In genomic region chr20:33730946-33731692, GRCh38 we compare ENCODE assay signal across 8 cellular contexts. TPM values are rescaled to one million over a fixed set of nuclear protein-coding genes. Genes with fewer than 3 reads are reported as not detected.
DNase-seq lines count a peak whose midpoint lies in the region; ATAC-seq and TF ChIP-seq lines count a peak whose summit lies in the region.

No MANE protein-coding gene starts in this region.

- no peaks in the 10 kb centered on the region for H3K79me1 ChIP-seq in mesendoderm (ENCODE audit: low read length)

- no peaks in the 10 kb centered on the region for H3K79me2 ChIP-seq in mesendoderm (ENCODE audit: control insufficient read depth, insufficient read depth, low read length)

- H3K23ac ChIP-seq in mesendoderm (ENCODE audit: low read length), result no peak overlapping the region

- H3K9ac ChIP-seq in mesendoderm (ENCODE audit: low read length), result peak overlapping the region; percentile 47

- peak overlapping the region; percentile 96 for H3K18ac ChIP-seq in mesendoderm (ENCODE audit: low read length)

- H3K27ac Mint-ChIP-seq in activated T-cell treated with anti-CD3 and anti-CD28 coated beads, Interleukin-2, amount 50 U/mL, for 72 hours, result peak overlapping the region; percentile 90

- peak overlapping the region; percentile 92 to 94 for H3K27ac ChIP-seq in breast epithelium
- no peak overlapping the region for H3K27ac ChIP-seq in mesendoderm (ENCODE audit: low read depth, low read length)
- H3K27ac ChIP-seq in upper lobe of right lung, result peak overlapping the region; percentile 93

- H3K36me3 ChIP-seq in breast epithelium (no peaks in the 10 kb centered on the region), mesendoderm (ENCODE audit: control insufficient read depth, insufficient read depth, low read length) (no peaks in the 10 kb centered on the region), upper lobe of right lung (no peaks in the 10 kb centered on the region)

- no peak overlapping the region for H2BK120ac ChIP-seq in mesendoderm (ENCODE audit: low read depth, low read length)

- H4K8ac ChIP-seq in mesendoderm (ENCODE audit: low read depth, low read length), result no peak overlapping the region

- H3K27me3 Mint-ChIP-seq in activated T-cell treated with anti-CD3 and anti-CD28 coated beads, Interleukin-2, amount 50 U/mL, for 72 hours (ENCODE audit: low read depth), result no peaks in the 10 kb centered on the region

- H2AK5ac ChIP-seq in mesendoderm (ENCODE audit: low read length), result no peak overlapping the region

- H3K56ac ChIP-seq in mesendoderm (ENCODE audit: low read length), result peak overlapping the region; percentile 69

- no peak overlapping the region for H4K5ac ChIP-seq in mesendoderm (ENCODE audit: low read length)

- H3K4me1 Mint-ChIP-seq in activated T-cell treated with anti-CD3 and anti-CD28 coated beads, Interleukin-2, amount 50 U/mL, for 72 hours (ENCODE audit: low read depth), result peaks cover 30% of the 10 kb centered on the region

- no peaks in the 10 kb centered on the region for H3K9me3 Mint-ChIP-seq in activated T-cell treated with anti-CD3 and anti-CD28 coated beads, Interleukin-2, amount 50 U/mL, for 72 hours

- intact Hi-C loops in breast epithelium (cut with DNase I; ENCODE audit: low total_unique reads) (no loop called here), upper lobe of right lung (cut with DNase I) (no loop called here)

- DNase-seq in activated T-cell treated with anti-CD3 and anti-CD28 coated beads, Interleukin-2, amount 50 U/mL, for 72 hours, result no peak
- DNase-seq in activated T-cell treated with anti-CD3 and anti-CD28 coated beads, Interleukin-2, amount 50 U/mL, for 1 hour, result no peak
- DNase-seq in breast epithelium (ENCODE audit: low spot score in 2 of 2) (no peak), mesendoderm (no peak), upper lobe of right lung (no peak), NCI-H2029 (lab: John Stamatoyannopoulos, UW) (no peak), ecto neural progenitor cell (ENCODE audit: low spot score) (no peak)
- no peak for DNase-seq in stimulated activated CD4-positive, alpha-beta T cell treated with anti-CD3 and anti-CD28 coated beads, Interleukin-2, amount 100 ng/mL, for 48 hours

- no peak overlapping the region for H2BK5ac ChIP-seq in mesendoderm (ENCODE audit: low read length)

- peak overlapping the region; percentile 83 to 84 for H3K4me3 Mint-ChIP-seq in activated T-cell treated with anti-CD3 and anti-CD28 coated beads, Interleukin-2, amount 50 U/mL, for 72 hours

- H2BK15ac ChIP-seq in mesendoderm (replicated peaks; ENCODE audit: low read depth), result no peak overlapping the region

- H3K9me3 ChIP-seq in breast epithelium, result peaks cover under 1 to 2% of the 10 kb centered on the region in 2 donors
- H3K9me3 ChIP-seq in upper lobe of right lung, result peaks cover 2% of the 10 kb centered on the region

- H3K27me3 ChIP-seq in breast epithelium (no peaks in the 10 kb centered on the region), mesendoderm (ENCODE audit: insufficient read depth, low read length, poor library complexity) (no peaks in the 10 kb centered on the region), upper lobe of right lung (no peaks in the 10 kb centered on the region)

- TF ChIP-seq POLR2A in breast epithelium (IDR thresholded peaks at IDR 0.05), result no peak

- peak overlapping the region; percentile 78 for H3K4me2 ChIP-seq in mesendoderm (ENCODE audit: low read length)

- no peak for ATAC-seq in activated T-cell treated with anti-CD3 and anti-CD28 coated beads, Interleukin-2, amount 50 U/mL, for 72 hours (replicated peaks in 1 of 2)
- no peak for ATAC-seq in upper lobe of right lung

- no CpG with 5 or more reads among the region's 18 CpGs for WGBS in mesendoderm (ENCODE audit: extremely low coverage, insufficient coverage, low lambda C conversion rate)

- peak overlapping the region; percentile 54 to 76 (median 72) for H3K4me3 ChIP-seq in breast epithelium
- H3K4me3 ChIP-seq in mesendoderm (ENCODE audit: low read length), result no peak overlapping the region
- peak overlapping the region; percentile 59 for H3K4me3 ChIP-seq in upper lobe of right lung

- peaks cover 0 to 11% of the 10 kb centered on the region in 2 donors for H3K4me1 ChIP-seq in breast epithelium
- peaks cover 5% of the 10 kb centered on the region for H3K4me1 ChIP-seq in mesendoderm (ENCODE audit: control insufficient read depth, low read depth, low read length)
- peaks cover 19% of the 10 kb centered on the region for H3K4me1 ChIP-seq in upper lobe of right lung

- no peak overlapping the region for H3K4ac ChIP-seq in mesendoderm (ENCODE audit: low read depth, low read length)

- H3K36me3 Mint-ChIP-seq in activated T-cell treated with anti-CD3 and anti-CD28 coated beads, Interleukin-2, amount 50 U/mL, for 72 hours (ENCODE audit: insufficient read depth in 2 of 2), result peaks cover 1% of the 10 kb centered on the region in 2 donors

- TF ChIP-seq CTCF in breast epithelium (IDR thresholded peaks at IDR 0.05) (no peak), upper lobe of right lung (IDR thresholded peaks at IDR 0.05) (no peak)

RNA-seq across cellular contexts. Expression of gene ZNF341, which starts 0.7 kb away (rescaled TPM):
- 1 to 10 TPM; 3.0 to 3.3 TPM for total RNA-seq in activated T-cell treated with anti-CD3 and anti-CD28 coated beads, Interleukin-2, amount 50 U/mL, for 72 hours
- total RNA-seq in breast epithelium (1 to 10 TPM; 1.8 to 3.3 (median 2.5) TPM), upper lobe of right lung (4.8 TPM)
- polyA plus RNA-seq in mesendoderm (2013, experiment 1 of 2), result 3.3 TPM
- polyA plus RNA-seq in mesendoderm (2013, experiment 2 of 2), result 3.1 TPM

RNA-seq across cellular contexts. Expression of gene PXMP4, which starts 11.0 kb away (rescaled TPM):
- total RNA-seq in activated T-cell treated with anti-CD3 and anti-CD28 coated beads, Interleukin-2, amount 50 U/mL, for 72 hours, result 10 to 100 TPM; 12.8 to 16.9 TPM
- total RNA-seq in breast epithelium (10 to 100 TPM in 1 of 3 donors, 1 to 10 TPM in 2; 7.9 to 14.3 (median 9.1) TPM), upper lobe of right lung (35.6 TPM)
- polyA plus RNA-seq in mesendoderm (2013, experiment 1 of 2), result 2.2 TPM
- 1.8 TPM for polyA plus RNA-seq in mesendoderm (2013, experiment 2 of 2)

RNA-seq across cellular contexts. Expression of gene E2F1, which starts 44.9 kb away (rescaled TPM):
- total RNA-seq in activated T-cell treated with anti-CD3 and anti-CD28 coated beads, Interleukin-2, amount 50 U/mL, for 72 hours, result 10 to 100 TPM; 64.5 to 81.5 TPM
- 1 to 10 TPM in 1 of 3 donors, under 1 TPM in 2; 0.33 to 2.2 (median 0.88) TPM for total RNA-seq in breast epithelium
- polyA plus RNA-seq in mesendoderm (2013, experiment 1 of 2), result 20.7 TPM
- 20.1 TPM for polyA plus RNA-seq in mesendoderm (2013, experiment 2 of 2)
- 2.4 TPM for total RNA-seq in upper lobe of right lung

RNA-seq across cellular contexts. Expression of gene NECAB3, which starts 56.9 kb away (rescaled TPM):
- 10 to 100 TPM; 18.5 to 18.8 TPM for total RNA-seq in activated T-cell treated with anti-CD3 and anti-CD28 coated beads, Interleukin-2, amount 50 U/mL, for 72 hours
- total RNA-seq in breast epithelium, result 10 to 100 TPM; 23.4 to 37.3 (median 28.5) TPM
- 9.3 TPM for polyA plus RNA-seq in mesendoderm (2013, experiment 1 of 2)
- polyA plus RNA-seq in mesendoderm (2013, experiment 2 of 2), result 9.8 TPM
- 56.2 TPM for total RNA-seq in upper lobe of right lung

Comparison
In these comparisons a context has a peak if more than half of its experiments do, and no peak if none do; other contexts are left out.
1. RNA of gene E2F1, which starts 44.9 kb away (total RNA-seq): 64.5 to 81.5 TPM in activated T-cell treated with anti-CD3 and anti-CD28 coated beads, Interleukin-2, amount 50 U/mL, for 72 hours; 2.4 TPM in upper lobe of right lung (single experiment) and 0.33 to 2.2 TPM in breast epithelium; every median in the first group is over 10 times any median in the second.